ENCODE assay signal across 16 cellular contexts in genomic region chr14:97137705-97138104, GRCh38.
DNase-seq lines count a peak whose midpoint lies in the region; ATAC-seq and TF ChIP-seq lines count a peak whose summit lies in the region.
"Had no signal": no experiment of that assay in that cellular context is flagged by ENCODE, and none has a peak within 500 bp of the region (broad histone marks: within the 10 kb centered on the region; RNA-seq: fewer than 3 reads in every experiment).

No MANE protein-coding gene starts in this region.

- no peaks in the 10 kb centered on the region for H3K27me3 ChIP-seq in GM06990 (replicated peaks; ENCODE audit: control insufficient read depth, insufficient read depth, low read length)
- H3K27me3 ChIP-seq in foreskin keratinocyte = no peaks in the 10 kb centered on the region
- H3K27me3 ChIP-seq: SJCRH30 had no signal

- H3K4me3 ChIP-seq in GM06990 (replicated peaks; ENCODE audit: low read depth, low read length) = no peak overlapping the region
- H3K4me3 ChIP-seq: SJCRH30 had no signal

- CTCF ChIA-PET in T-cell (lab: Charles Lee) = no interaction called here

- H3K4me1 ChIP-seq in foreskin keratinocyte = no peaks in the 10 kb centered on the region
- H3K4me1 ChIP-seq: SJCRH30 had no signal

- TF ChIP-seq CTCF in GM06990 (IDR thresholded peaks at IDR 0.05; ENCODE audit: insufficient read depth, low read length, poor library complexity, severe bottlenecking) = no peak
- TF ChIP-seq CTCF in foreskin keratinocyte (conservative IDR thresholded peaks at IDR 0.05) = no peak

- peaks cover 6 to 13% of the 10 kb centered on the region in 2 donors for H3K9me3 Mint-ChIP-seq in activated T-cell treated with anti-CD3 and anti-CD28 coated beads, Interleukin-2, amount 50 U/mL, for 72 hours
- H3K9me3 Mint-ChIP-seq in activated T-cell treated with anti-CD3 and anti-CD28 coated beads, Interleukin-2, amount 50 U/mL, for 24 hours = peaks cover 9% of the 10 kb centered on the region
- peaks cover 0 to 17% (median 4%) of the 10 kb centered on the region in 3 donors for H3K9me3 Mint-ChIP-seq in T-cell

- H3K27ac ChIP-seq in foreskin keratinocyte = no peak overlapping the region
- H3K27ac ChIP-seq: RWPE1, SJCRH30 had no signal

- H3K36me3 Mint-ChIP-seq in activated T-cell treated with anti-CD3 and anti-CD28 coated beads, Interleukin-2, amount 50 U/mL, for 72 hours (ENCODE audit: insufficient read depth in 2 of 2) = peaks cover 5 to 16% of the 10 kb centered on the region in 2 donors
- no peaks in the 10 kb centered on the region for H3K36me3 Mint-ChIP-seq in activated T-cell treated with anti-CD3 and anti-CD28 coated beads, Interleukin-2, amount 50 U/mL, for 24 hours (ENCODE audit: low read depth)
- no peaks in the 10 kb centered on the region for H3K36me3 Mint-ChIP-seq in T-cell

- H3K4me3 Mint-ChIP-seq in activated T-cell treated with anti-CD3 and anti-CD28 coated beads, Interleukin-2, amount 50 U/mL, for 72 hours = peak overlapping the region in 1 of 2 donors; percentile 78
- no peak overlapping the region for H3K4me3 Mint-ChIP-seq in activated T-cell treated with anti-CD3 and anti-CD28 coated beads, Interleukin-2, amount 50 U/mL, for 24 hours
- peak overlapping the region; percentile 25 to 69 (median 49) for H3K4me3 Mint-ChIP-seq in T-cell

- POLR2A ChIA-PET in T-cell (lab: Charles Lee) = no interaction called here

- peak; percentile 66 to 95 for ATAC-seq in activated T-cell treated with anti-CD3 and anti-CD28 coated beads, Interleukin-2, amount 50 U/mL, for 72 hours (replicated peaks in 1 of 2)
- ATAC-seq in T-cell (replicated peaks in 1 of 4) (peak in 1 of 4 experiments; percentile 36), foreskin keratinocyte (peak; percentile 26)

- H3K4me1 Mint-ChIP-seq in activated T-cell treated with anti-CD3 and anti-CD28 coated beads, Interleukin-2, amount 50 U/mL, for 72 hours (ENCODE audit: low read depth) = peaks cover 13% of the 10 kb centered on the region
- peaks cover 7% of the 10 kb centered on the region for H3K4me1 Mint-ChIP-seq in activated T-cell treated with anti-CD3 and anti-CD28 coated beads, Interleukin-2, amount 50 U/mL, for 24 hours (ENCODE audit: low read depth)
- peaks cover 3 to 6% (median 5%) of the 10 kb centered on the region in 3 donors for H3K4me1 Mint-ChIP-seq in T-cell

- peak overlapping the region; percentile 55 for H3K27ac Mint-ChIP-seq in activated T-cell treated with anti-CD3 and anti-CD28 coated beads, Interleukin-2, amount 50 U/mL, for 72 hours
- H3K27ac Mint-ChIP-seq in activated T-cell treated with anti-CD3 and anti-CD28 coated beads, Interleukin-2, amount 50 U/mL, for 24 hours = no peak overlapping the region
- no peak overlapping the region for H3K27ac Mint-ChIP-seq in T-cell

- DNase-seq in activated T-cell treated with anti-CD3 and anti-CD28 coated beads, Interleukin-2, amount 50 U/mL, for 72 hours = peak; percentile 10 to 36
- DNase-seq in activated T-cell treated with anti-CD3 and anti-CD28 coated beads, Interleukin-2, amount 50 U/mL, for 24 hours = no peak
- DNase-seq in GM06990 (ENCODE audit: extremely low read depth, insufficient read length) (peak; percentile 6), T-cell (no peak), foreskin keratinocyte (peak in 1 of 2 donors; percentile 7), middle frontal gyrus (ENCODE audit: extremely low spot score, low spot score) (no peak), AG08396 (ENCODE audit: low spot score) (no peak)
- DNase-seq: H7; Karpas-422; MM.1S; NCI-H1105 treated with DMSO at 0.1 percent for 48 hours; NCI-H187 treated with DMSO at 0.1 percent for 48 hours; NCI-H524; NK-92 treated with Interleukin-12 subunit alpha and Interleukin-12 subunit beta, amount 100 ng/mL, for 24 hours; SJCRH30 had no signal

- no peaks in the 10 kb centered on the region for H3K36me3 ChIP-seq in GM06990 (ENCODE audit: control insufficient read depth, insufficient read depth, low read length)
- H3K36me3 ChIP-seq: SJCRH30 had no signal

- no peaks in the 10 kb centered on the region for H3K27me3 Mint-ChIP-seq in activated T-cell treated with anti-CD3 and anti-CD28 coated beads, Interleukin-2, amount 50 U/mL, for 72 hours (ENCODE audit: low read depth)
- H3K27me3 Mint-ChIP-seq in activated T-cell treated with anti-CD3 and anti-CD28 coated beads, Interleukin-2, amount 50 U/mL, for 24 hours = no peaks in the 10 kb centered on the region
- peaks cover 0 to 1% of the 10 kb centered on the region in 2 donors for H3K27me3 Mint-ChIP-seq in T-cell

Comparison
In these comparisons a context has a peak if more than half of its experiments do, and no peak if none do; other contexts are left out.
1. DNase-seq: peak in activated T-cell treated with anti-CD3 and anti-CD28 coated beads, Interleukin-2, amount 50 U/mL, for 72 hours (2 of 2) and GM06990 (single experiment); none in activated T-cell treated with anti-CD3 and anti-CD28 coated beads, Interleukin-2, amount 50 U/mL, for 24 hours (single experiment), T-cell (0 of 34), middle frontal gyrus (single experiment) and AG08396 (single experiment).